Comparison of ENCODE assay signal across 2 cellular contexts in the genomic region with DNA sequence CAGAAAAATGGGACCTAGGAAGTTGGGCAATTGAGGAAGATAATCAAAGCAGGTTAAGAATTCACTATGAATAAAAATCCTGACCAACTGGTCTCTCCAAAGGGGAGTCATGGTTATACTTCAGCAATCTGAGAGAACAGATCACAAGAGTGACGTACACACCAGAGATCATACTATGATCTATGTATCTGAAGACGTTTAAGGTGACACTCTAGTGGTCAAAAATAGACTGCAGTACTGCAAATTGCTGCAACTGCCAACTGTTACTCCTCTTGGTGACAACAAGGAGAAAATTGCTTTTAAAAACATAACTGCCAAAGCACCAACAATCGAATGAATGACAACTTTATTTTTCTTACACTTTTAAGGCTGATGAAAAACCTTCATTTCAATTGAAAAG.
TF ChIP-seq lines count a peak whose summit lies in the region.

No MANE protein-coding gene starts in this region.

TF ChIP-seq in IMR-90, 13 proteins besides CTCF, POLR2A, EP300 and RAD21:
- TF ChIP-seq, protein P1, sequence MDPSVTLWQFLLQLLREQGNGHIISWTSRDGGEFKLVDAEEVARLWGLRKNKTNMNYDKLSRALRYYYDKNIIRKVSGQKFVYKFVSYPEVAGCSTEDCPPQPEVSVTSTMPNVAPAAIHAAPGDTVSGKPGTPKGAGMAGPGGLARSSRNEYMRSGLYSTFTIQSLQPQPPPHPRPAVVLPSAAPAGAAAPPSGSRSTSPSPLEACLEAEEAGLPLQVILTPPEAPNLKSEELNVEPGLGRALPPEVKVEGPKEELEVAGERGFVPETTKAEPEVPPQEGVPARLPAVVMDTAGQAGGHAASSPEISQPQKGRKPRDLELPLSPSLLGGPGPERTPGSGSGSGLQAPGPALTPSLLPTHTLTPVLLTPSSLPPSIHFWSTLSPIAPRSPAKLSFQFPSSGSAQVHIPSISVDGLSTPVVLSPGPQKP (IDR thresholded peaks at IDR 0.05; ENCODE audit: borderline replicate concordance, low read depth, low read length) = no peak
- TF ChIP-seq, protein P2, sequence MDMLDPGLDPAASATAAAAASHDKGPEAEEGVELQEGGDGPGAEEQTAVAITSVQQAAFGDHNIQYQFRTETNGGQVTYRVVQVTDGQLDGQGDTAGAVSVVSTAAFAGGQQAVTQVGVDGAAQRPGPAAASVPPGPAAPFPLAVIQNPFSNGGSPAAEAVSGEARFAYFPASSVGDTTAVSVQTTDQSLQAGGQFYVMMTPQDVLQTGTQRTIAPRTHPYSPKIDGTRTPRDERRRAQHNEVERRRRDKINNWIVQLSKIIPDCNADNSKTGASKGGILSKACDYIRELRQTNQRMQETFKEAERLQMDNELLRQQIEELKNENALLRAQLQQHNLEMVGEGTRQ (IDR thresholded peaks at IDR 0.05; ENCODE audit: low read depth, low read length) = no peak
- TF ChIP-seq FOS (IDR thresholded peaks at IDR 0.05; ENCODE audit: low read depth, low read length) (no peak), MAFK (IDR thresholded peaks at IDR 0.05; ENCODE audit: low read depth, low read length) (no peak)

TF ChIP-seq in GM12878, 131 proteins besides CTCF, POLR2A, EP300 and RAD21:
- TF ChIP-seq, protein P3, sequence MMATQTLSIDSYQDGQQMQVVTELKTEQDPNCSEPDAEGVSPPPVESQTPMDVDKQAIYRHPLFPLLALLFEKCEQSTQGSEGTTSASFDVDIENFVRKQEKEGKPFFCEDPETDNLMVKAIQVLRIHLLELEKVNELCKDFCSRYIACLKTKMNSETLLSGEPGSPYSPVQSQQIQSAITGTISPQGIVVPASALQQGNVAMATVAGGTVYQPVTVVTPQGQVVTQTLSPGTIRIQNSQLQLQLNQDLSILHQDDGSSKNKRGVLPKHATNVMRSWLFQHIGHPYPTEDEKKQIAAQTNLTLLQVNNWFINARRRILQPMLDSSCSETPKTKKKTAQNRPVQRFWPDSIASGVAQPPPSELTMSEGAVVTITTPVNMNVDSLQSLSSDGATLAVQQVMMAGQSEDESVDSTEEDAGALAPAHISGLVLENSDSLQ (IDR thresholded peaks at IDR 0.05) = 0 out of 2 replicates have a peak, but pooled peaks have one; percentile 23
- TF ChIP-seq CREB1 (IDR thresholded peaks at IDR 0.05; ENCODE audit: low read depth) (peak; percentile 44; the same call in 1 of the 2 replicates), CREM (IDR thresholded peaks at IDR 0.05; ENCODE audit: low read depth) (0 out of 2 replicates have a peak, but pooled peaks have one; percentile 18), SRF (IDR thresholded peaks at IDR 0.05; ENCODE audit: low read depth in 2 of 2, low read length in 2 of 2) (no peak), CBX3 (IDR thresholded peaks at IDR 0.05; ENCODE audit: borderline replicate concordance, low read depth) (no peak), NFXL1 (IDR thresholded peaks at IDR 0.05; ENCODE audit: borderline replicate concordance) (no peak), WRNIP1 (IDR thresholded peaks at IDR 0.05; ENCODE audit: borderline replicate concordance, low read depth, low read length) (no peak)
- TF ChIP-seq, protein P4, sequence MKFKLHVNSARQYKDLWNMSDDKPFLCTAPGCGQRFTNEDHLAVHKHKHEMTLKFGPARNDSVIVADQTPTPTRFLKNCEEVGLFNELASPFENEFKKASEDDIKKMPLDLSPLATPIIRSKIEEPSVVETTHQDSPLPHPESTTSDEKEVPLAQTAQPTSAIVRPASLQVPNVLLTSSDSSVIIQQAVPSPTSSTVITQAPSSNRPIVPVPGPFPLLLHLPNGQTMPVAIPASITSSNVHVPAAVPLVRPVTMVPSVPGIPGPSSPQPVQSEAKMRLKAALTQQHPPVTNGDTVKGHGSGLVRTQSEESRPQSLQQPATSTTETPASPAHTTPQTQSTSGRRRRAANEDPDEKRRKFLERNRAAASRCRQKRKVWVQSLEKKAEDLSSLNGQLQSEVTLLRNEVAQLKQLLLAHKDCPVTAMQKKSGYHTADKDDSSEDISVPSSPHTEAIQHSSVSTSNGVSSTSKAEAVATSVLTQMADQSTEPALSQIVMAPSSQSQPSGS (IDR thresholded peaks at IDR 0.05; ENCODE audit: low read length) = no peak
